In genomic region chr6:106739387-106739786, GRCh38 we compare ENCODE assay signal across 10 cellular contexts.
DNase-seq lines count a peak whose midpoint lies in the region; ATAC-seq lines count a peak whose summit lies in the region.
"Had no signal": no experiment of that assay in that cellular context is flagged by ENCODE, and none has a peak within 500 bp of the region (broad histone marks: within the 10 kb centered on the region; RNA-seq: fewer than 3 reads in every experiment).

No MANE protein-coding gene starts in this region.

- ATAC-seq in GM18858 (IDR thresholded peaks at IDR 0.05; ENCODE audit: unreplicated experiment) (no peak), GM19328 (IDR thresholded peaks at IDR 0.05; ENCODE audit: unreplicated experiment) (no peak)

- DNase-seq in C1 segment of cervical spinal cord (lab: John Stamatoyannopoulos, UW) (peak in 9 of 14 donors; percentile 3 to 64 (median 21)), RPMI7951 (ENCODE audit: low read depth) (peak; percentile 57), globus pallidus (ENCODE audit: low spot score) (peak; percentile 38), posterior cingulate gyrus (peak; percentile 23 to 94 (median 68)), NCI-H1436 (lab: John Stamatoyannopoulos, UW) (no peak), NCI-H1105 treated with DMSO at 0.1 percent for 48 hours (lab: John Stamatoyannopoulos, UW) (no peak)
- DNase-seq: NCI-H1092 treated with DMSO at 0.1 percent for 48 hours, RPMI8226 had no signal

- intact Hi-C loops in posterior cingulate gyrus (cut with DNase I) = no loop called here

Comparison
In these comparisons a context has a peak if more than half of its experiments do, and no peak if none do; other contexts are left out.
1. DNase-seq: peak in C1 segment of cervical spinal cord (9 of 14), RPMI7951 (single experiment), globus pallidus (single experiment) and posterior cingulate gyrus (10 of 10); none in NCI-H1436 (single experiment) and NCI-H1105 treated with DMSO at 0.1 percent for 48 hours (single experiment).